9 cellular contexts compared by ENCODE assay signal in the genomic region with DNA sequence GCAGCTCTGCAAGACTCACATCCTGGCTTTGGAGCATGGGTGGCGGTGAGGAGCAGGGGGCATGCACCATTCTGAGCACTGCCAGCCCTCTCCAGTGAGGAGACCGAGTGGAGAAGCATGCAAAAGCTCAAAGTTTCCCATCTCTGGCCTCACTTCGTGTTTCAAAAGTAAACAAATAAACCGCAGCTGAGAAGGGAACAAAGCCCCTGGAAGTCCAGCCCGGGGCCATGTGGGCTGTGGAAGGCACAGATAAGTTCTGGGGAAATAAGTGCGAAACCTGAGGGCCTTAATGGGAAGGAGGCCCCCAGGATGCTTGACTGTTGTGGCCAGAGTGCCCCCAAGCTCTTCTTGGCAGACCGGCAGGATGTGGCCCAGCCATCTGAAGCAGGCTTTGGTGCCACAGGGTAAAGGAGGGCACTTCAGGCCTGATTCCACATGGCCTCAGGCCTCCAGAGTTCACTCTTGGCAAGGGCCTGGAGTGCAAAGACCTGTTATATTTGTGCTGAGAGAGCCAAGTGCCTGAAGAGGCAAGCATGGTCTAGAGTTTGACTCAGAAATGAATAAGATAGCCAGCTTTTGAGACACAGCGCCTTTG. TPM values are rescaled to one million over a fixed set of nuclear protein-coding genes. Genes with fewer than 3 reads are reported as not detected.
A peak's percentile ranks its signal among the peaks of the same experiment; 100 is the strongest.
DNase-seq lines count a peak whose midpoint lies in the region; TF ChIP-seq lines count a peak whose summit lies in the region.
"Had no signal": no experiment of that assay in that cellular context is flagged by ENCODE, and none has a peak within 500 bp of the region (broad histone marks: within the 10 kb centered on the region; RNA-seq: fewer than 3 reads in every experiment).

No MANE protein-coding gene starts in this region.

- H3K4me1 Mint-ChIP-seq in activated T-cell treated with anti-CD3 and anti-CD28 coated beads, Interleukin-2, amount 50 U/mL, for 24 hours (ENCODE audit: low read depth) = peaks cover 6% of the 10 kb centered on the region

- WGBS in lower leg skin, 2 donors = 25 to 32% methylated on average over 7 to 8 of the region's 8 CpGs

- no peaks in the 10 kb centered on the region for H3K27me3 ChIP-seq in tibial artery
- H3K27me3 ChIP-seq in H7 (ENCODE audit: control insufficient read depth, insufficient read depth, low read length) = peaks cover 27% of the 10 kb centered on the region

- H3K36me3 ChIP-seq in tibial artery = no peaks in the 10 kb centered on the region
- H3K36me3 ChIP-seq in H7 (replicated peaks; ENCODE audit: control insufficient read depth, insufficient read depth, low read length) = no peaks in the 10 kb centered on the region

- no peak for TF ChIP-seq POLR2A in lower leg skin (IDR thresholded peaks at IDR 0.05)

- peak overlapping the region; percentile 92 to 96 for H3K27ac ChIP-seq in tibial artery

- H3K4me1 ChIP-seq in tibial artery = peaks cover 0 to 67% (median 33%) of the 10 kb centered on the region in 4 donors

- H3K27me3 Mint-ChIP-seq in activated T-cell treated with anti-CD3 and anti-CD28 coated beads, Interleukin-2, amount 50 U/mL, for 24 hours = peaks cover 71% of the 10 kb centered on the region

- peak overlapping the region; percentile 31 for H3K4me3 ChIP-seq in lower leg skin (ENCODE audit: low read depth, poor library complexity, severe bottlenecking)
- H3K4me3 ChIP-seq in tibial artery = peak overlapping the region; percentile 60 to 69
- no peak overlapping the region for H3K4me3 ChIP-seq in H7 (ENCODE audit: insufficient read depth, low read depth, low read length)

- TF ChIP-seq CTCF in lower leg skin (IDR thresholded peaks at IDR 0.05) = no peak
- no peak for TF ChIP-seq CTCF in tibial artery (IDR thresholded peaks at IDR 0.05)

- H3K9me3 ChIP-seq in tibial artery = no peaks in the 10 kb centered on the region

- H3K4me3 Mint-ChIP-seq in activated T-cell treated with anti-CD3 and anti-CD28 coated beads, Interleukin-2, amount 50 U/mL, for 24 hours = no peak overlapping the region
- H3K4me3 Mint-ChIP-seq: activated naive CD4-positive, alpha-beta T cell treated with anti-CD3 and anti-CD28 coated beads, Interleukin-2, amount 50 U/mL, for 24 hours had no signal

- DNase-seq in OCI-M1 (lab: John Stamatoyannopoulos, UW) (peak; percentile 0), dermis blood vessel endothelial cell (peak; percentile 36), lower leg skin (ENCODE audit: low spot score in 2 of 2) (no peak), tibial artery (peak in 1 of 2 donors; percentile 75), 8988T (no peak), H7 (no peak)
- no peak for DNase-seq in activated T-cell treated with anti-CD3 and anti-CD28 coated beads, Interleukin-2, amount 50 U/mL, for 24 hours
- DNase-seq: NCI-H187 treated with DMSO at 0.1 percent for 48 hours had no signal

- no peak overlapping the region for H3K27ac Mint-ChIP-seq in activated T-cell treated with anti-CD3 and anti-CD28 coated beads, Interleukin-2, amount 50 U/mL, for 24 hours
- H3K27ac Mint-ChIP-seq: activated naive CD4-positive, alpha-beta T cell treated with anti-CD3 and anti-CD28 coated beads, Interleukin-2, amount 50 U/mL, for 24 hours had no signal

- no peaks in the 10 kb centered on the region for H3K9me3 Mint-ChIP-seq in activated T-cell treated with anti-CD3 and anti-CD28 coated beads, Interleukin-2, amount 50 U/mL, for 24 hours
- H3K9me3 Mint-ChIP-seq: activated naive CD4-positive, alpha-beta T cell treated with anti-CD3 and anti-CD28 coated beads, Interleukin-2, amount 50 U/mL, for 24 hours had no signal

- intact Hi-C loops in lower leg skin (cut with DNase I; ENCODE audit: low total_unique reads) (no loop called here), tibial artery (cut with DNase I; ENCODE audit: low total_unique reads) (loop anchor here (10.0 kb wide), 1 partner anchor 102 kb away; no protein-coding TSS in a partner anchor)

- H3K36me3 Mint-ChIP-seq in activated T-cell treated with anti-CD3 and anti-CD28 coated beads, Interleukin-2, amount 50 U/mL, for 24 hours (ENCODE audit: low read depth) = no peaks in the 10 kb centered on the region
- H3K36me3 Mint-ChIP-seq: activated naive CD4-positive, alpha-beta T cell treated with anti-CD3 and anti-CD28 coated beads, Interleukin-2, amount 50 U/mL, for 24 hours had no signal

RNA-seq across cellular contexts. Expression of a gene that starts 1.2 kb away (rescaled TPM):
- total RNA-seq in dermis blood vessel endothelial cell (30.6 and 37.1 TPM in 2 replicates), lower leg skin (10 to 100 TPM; 10.3 to 35.9 (median 14.2) TPM)
- 1.8 and 1.9 TPM in 2 replicates for total RNA-seq in H7 (2014; rRNA removed; shearing (Covaris generic))

RNA-seq across cellular contexts. Expression of a gene that starts 25.2 kb away (rescaled TPM):
- not detected in 2 replicates for total RNA-seq in dermis blood vessel endothelial cell
- total RNA-seq in lower leg skin = not detected
- not detected in 2 replicates for total RNA-seq in H7 (2014; rRNA removed; shearing (Covaris generic))

Comparison
In these comparisons a context has a peak if more than half of its experiments do, and no peak if none do; other contexts are left out.
1. DNase-seq: peak in OCI-M1 (single experiment) and dermis blood vessel endothelial cell (single experiment); none in lower leg skin (0 of 2), activated T-cell treated with anti-CD3 and anti-CD28 coated beads, Interleukin-2, amount 50 U/mL, for 24 hours (single experiment), 8988T (single experiment) and H7 (single experiment).